9 cellular contexts compared by ENCODE assay signal in the genomic region with DNA sequence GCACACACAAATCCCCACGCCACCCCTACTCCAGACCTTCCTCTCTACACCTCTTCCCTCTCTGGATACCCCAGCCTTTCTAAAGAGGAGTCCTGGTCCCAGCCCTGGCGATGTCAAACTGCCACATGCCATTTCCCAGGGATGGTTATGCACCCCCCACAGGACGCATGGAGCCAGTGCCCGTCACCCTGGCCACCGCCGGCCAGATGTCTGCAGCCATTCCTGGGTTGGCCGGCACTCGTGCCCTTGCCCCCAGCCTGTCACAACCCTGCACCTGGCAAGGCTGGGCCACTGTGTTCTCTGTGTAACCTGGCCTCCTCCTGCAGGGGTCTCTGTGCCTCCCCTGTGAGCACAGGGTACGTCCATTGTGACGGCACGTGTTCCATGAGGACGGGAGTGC. TPM values are rescaled to one million over a fixed set of nuclear protein-coding genes. Genes with fewer than 3 reads are reported as not detected.
"Had no signal": no experiment of that assay in that cellular context is flagged by ENCODE, and none has a peak within 500 bp of the region (broad histone marks: within the 10 kb centered on the region; RNA-seq: fewer than 3 reads in every experiment).

No MANE protein-coding gene starts in this region.

- H3K4me1 ChIP-seq: HAP-1 had no signal

- H3K4me3 ChIP-seq: GM23248, HAP-1 had no signal

- H3K27ac ChIP-seq: GM23248, HL-60 had no signal

- H3K27me3 Mint-ChIP-seq: IgD-negative memory B cell had no signal

- H3K36me3 ChIP-seq: HAP-1 had no signal

- H3K27ac Mint-ChIP-seq: HFFc6 had no signal

- ATAC-seq: HCT116, HepG2 had no signal

- H3K4me3 Mint-ChIP-seq: HFFc6, IgD-negative memory B cell had no signal

- H3K9me3 ChIP-seq: HAP-1 had no signal

- DNase-seq: GM23248, GOT3, H7, HFFc6 had no signal

RNA-seq across cellular contexts. Expression of gene NFATC1, which starts 58.1 kb away (rescaled TPM):
- total RNA-seq: HepG2 had no signal
- polyA plus RNA-seq: HepG2 had no signal
